6 cellular contexts compared by ENCODE assay signal in genomic region chr4:675036-675804, GRCh38. TPM values are rescaled to one million over a fixed set of nuclear protein-coding genes. Genes with fewer than 3 reads are reported as not detected.
A peak's percentile ranks its signal among the peaks of the same experiment; 100 is the strongest.
DNase-seq lines count a peak whose midpoint lies in the region; ATAC-seq and TF ChIP-seq lines count a peak whose summit lies in the region.

No MANE protein-coding gene starts in this region.

- ATAC-seq in CD4-positive, alpha-beta T cell (ENCODE audit: poor library complexity) = no peak
- ATAC-seq in HG03439 (IDR thresholded peaks at IDR 0.05; ENCODE audit: unreplicated experiment) = peak; percentile 1
- ATAC-seq in psoas muscle = peak; percentile 4 to 27 (median 16)

- peaks cover 30% of the 10 kb centered on the region for H3K36me3 Mint-ChIP-seq in CD4-positive, alpha-beta T cell (ENCODE audit: low read depth)

- H3K4me1 ChIP-seq in psoas muscle = peaks cover 47% of the 10 kb centered on the region

- WGBS in psoas muscle, 3 donors = 37 to 44% (median 42%) methylated on average over 20 to 23 of the region's 23 CpGs

- intact Hi-C loops in CD4-positive, alpha-beta T cell (cut with DNase I, micrococcal nuclease) = loop anchor here (2.0 to 10.0 kb wide), 5 partner anchors 30 to 1330 kb away; partner anchors contain the start of genes IDUA (in 1 of the 2), NELFA (in 1 of the 2) and PCGF3 (in 1 of the 2)
- intact Hi-C loops in dorsolateral prefrontal cortex (cut with DNase I) = loop anchor here in 1 of 2 donors (10.0 kb wide), 2 partner anchors 70 to 170 kb away; no protein-coding TSS in a partner anchor
- intact Hi-C loops in psoas muscle (cut with DNase I) = no loop called here

- CTCF ChIA-PET in CD4-positive, alpha-beta T cell (lab: Charles Lee) = interaction anchor here (1.2 to 1.6 kb wide), 2 partner anchors 9 to 433 kb away, joined by 3 to 5 read pairs; no protein-coding TSS in a partner anchor

- H3K27me3 ChIP-seq in CD4-positive, alpha-beta T cell (ENCODE audit: control insufficient read depth, insufficient read depth, low read length) = no peaks in the 10 kb centered on the region
- H3K27me3 ChIP-seq in dorsolateral prefrontal cortex = no peaks in the 10 kb centered on the region
- no peaks in the 10 kb centered on the region for H3K27me3 ChIP-seq in psoas muscle (ENCODE audit: insufficient read depth in 3 of 3, low read length in 2 of 3)

- TF ChIP-seq CTCF in CD4-positive, alpha-beta T cell (IDR thresholded peaks at IDR 0.05) = no peak
- TF ChIP-seq CTCF in dorsolateral prefrontal cortex (IDR thresholded peaks at IDR 0.05 in 54 of 56, conservative IDR thresholded peaks at IDR 0.05 in 2 of 56; ENCODE audit: low read depth in 1 of 56, partially characterized antibody in 56 of 56) (no peak), psoas muscle (IDR thresholded peaks at IDR 0.05) (no peak)

- peaks cover 7 to 28% of the 10 kb centered on the region in 2 donors for H3K36me3 ChIP-seq in psoas muscle (ENCODE audit: insufficient read depth in 1 of 2, low read depth in 1 of 2)

- peak overlapping the region; percentile 98 for H3K27ac ChIP-seq in CD4-positive, alpha-beta T cell (ENCODE audit: low read depth, low read length)
- H3K27ac ChIP-seq in dorsolateral prefrontal cortex (peak overlapping the region in 58 of 59 donors; percentile 76 to 100 (median 95)), psoas muscle (peak overlapping the region; percentile 93)

- peak overlapping the region; percentile 87 for H3K27ac Mint-ChIP-seq in CD4-positive, alpha-beta T cell

- H3K4me3 ChIP-seq in dorsolateral prefrontal cortex = peak overlapping the region; percentile 70 to 100 (median 94)
- peak overlapping the region; percentile 86 for H3K4me3 ChIP-seq in psoas muscle

- no peaks in the 10 kb centered on the region for H3K27me3 Mint-ChIP-seq in CD4-positive, alpha-beta T cell

- peak overlapping the region; percentile 83 for H3K4me3 Mint-ChIP-seq in CD4-positive, alpha-beta T cell

- peaks cover 4% of the 10 kb centered on the region for H3K4me1 Mint-ChIP-seq in CD4-positive, alpha-beta T cell (ENCODE audit: low read depth)

- POLR2A ChIA-PET in CD4-positive, alpha-beta T cell (lab: Charles Lee) = interaction anchor here (1.4 to 4.7 kb wide), 3 partner anchors 11 to 381 kb away, joined by 4 to 64 read pairs (median 9); no protein-coding TSS in a partner anchor

- DNase-seq in CD4-positive, alpha-beta T cell = no peak
- DNase-seq in dorsolateral prefrontal cortex = no peak
- DNase-seq in psoas muscle = peak in 1 of 2 donors; percentile 45
- DNase-seq in GM19238 (ENCODE audit: insufficient read length, low spot score) = no peak
- no peak for DNase-seq in middle frontal gyrus (ENCODE audit: extremely low spot score, low spot score)

- H3K9me3 ChIP-seq in CD4-positive, alpha-beta T cell (ENCODE audit: control insufficient read depth, low read length) = no peaks in the 10 kb centered on the region
- no peaks in the 10 kb centered on the region for H3K9me3 ChIP-seq in psoas muscle

- no peaks in the 10 kb centered on the region for H3K9me3 Mint-ChIP-seq in CD4-positive, alpha-beta T cell

RNA-seq across cellular contexts. Expression of gene MYL5, which starts 0.9 kb away (rescaled TPM):
- total RNA-seq in CD4-positive, alpha-beta T cell = 10 to 100 TPM; 25.3 to 29.2 TPM
- 10 to 100 TPM in 92 of 120 experiments, 1 to 10 TPM in 28; 5.0 to 32.6 (median 13.8) TPM for total RNA-seq in dorsolateral prefrontal cortex
- total RNA-seq in psoas muscle = 1 to 10 TPM; 3.3 to 7.2 (median 5.9) TPM
- polyA plus RNA-seq in psoas muscle = 10 to 100 TPM in 1 of 3 donors, 1 to 10 TPM in 2; 2.0 to 11.2 (median 5.4) TPM

RNA-seq across cellular contexts. Expression of gene ATP5ME, which starts 1.1 kb away (rescaled TPM):
- 100 to 1,000 TPM; 109 to 126 TPM for total RNA-seq in CD4-positive, alpha-beta T cell
- 100 to 1,000 TPM; 167 to 373 (median 261) TPM for total RNA-seq in dorsolateral prefrontal cortex
- total RNA-seq in psoas muscle = 100 to 1,000 TPM; 358 to 494 (median 466) TPM
- 100 to 1,000 TPM; 389 to 712 (median 679) TPM for polyA plus RNA-seq in psoas muscle

RNA-seq across cellular contexts. Expression of gene SLC49A3, which starts 13.7 kb away (rescaled TPM):
- total RNA-seq in CD4-positive, alpha-beta T cell = under 1 TPM; 0.22 to 0.91 TPM
- total RNA-seq in dorsolateral prefrontal cortex (10 to 100 TPM in 10 of 120 experiments, 1 to 10 TPM in 110; 2.7 to 12.4 (median 5.8) TPM), psoas muscle (1 to 10 TPM; 1.7 to 3.1 (median 3.0) TPM)
- 1 to 10 TPM; 1.6 to 3.7 (median 1.9) TPM for polyA plus RNA-seq in psoas muscle

RNA-seq across cellular contexts. Expression of gene PCGF3, which starts 30.4 kb away (rescaled TPM):
- 10 to 100 TPM; 45.1 to 48.6 TPM for total RNA-seq in CD4-positive, alpha-beta T cell
- total RNA-seq in dorsolateral prefrontal cortex = 10 to 100 TPM; 32.0 to 54.7 (median 45.0) TPM
- total RNA-seq in psoas muscle = 10 to 100 TPM; 13.0 to 18.6 (median 15.3) TPM
- polyA plus RNA-seq in psoas muscle = 10 to 100 TPM; 10.9 to 19.2 (median 11.3) TPM

RNA-seq across cellular contexts. Expression of gene PDE6B, which starts 49.8 kb away (rescaled TPM):
- total RNA-seq in CD4-positive, alpha-beta T cell = 10 to 100 TPM; 11.4 to 12.4 TPM
- total RNA-seq in dorsolateral prefrontal cortex = 10 to 100 TPM in 116 of 120 experiments, 1 to 10 TPM in 4; 6.4 to 96.3 (median 26.0) TPM
- total RNA-seq in psoas muscle = under 1 TPM in 3 of 4 donors, not detected in 1; 0.30 to 0.39 (median 0.32) TPM
- under 1 TPM; 0.03 to 0.48 (median 0.09) TPM for polyA plus RNA-seq in psoas muscle

Comparison
In these comparisons a context has a peak if more than half of its experiments do, and no peak if none do; other contexts are left out.
1. intact Hi-C loops: an anchor here in CD4-positive, alpha-beta T cell (2.0 to 10.0 kb wide); none called in psoas muscle.